24 cellular contexts compared by ENCODE assay signal in the genomic region with DNA sequence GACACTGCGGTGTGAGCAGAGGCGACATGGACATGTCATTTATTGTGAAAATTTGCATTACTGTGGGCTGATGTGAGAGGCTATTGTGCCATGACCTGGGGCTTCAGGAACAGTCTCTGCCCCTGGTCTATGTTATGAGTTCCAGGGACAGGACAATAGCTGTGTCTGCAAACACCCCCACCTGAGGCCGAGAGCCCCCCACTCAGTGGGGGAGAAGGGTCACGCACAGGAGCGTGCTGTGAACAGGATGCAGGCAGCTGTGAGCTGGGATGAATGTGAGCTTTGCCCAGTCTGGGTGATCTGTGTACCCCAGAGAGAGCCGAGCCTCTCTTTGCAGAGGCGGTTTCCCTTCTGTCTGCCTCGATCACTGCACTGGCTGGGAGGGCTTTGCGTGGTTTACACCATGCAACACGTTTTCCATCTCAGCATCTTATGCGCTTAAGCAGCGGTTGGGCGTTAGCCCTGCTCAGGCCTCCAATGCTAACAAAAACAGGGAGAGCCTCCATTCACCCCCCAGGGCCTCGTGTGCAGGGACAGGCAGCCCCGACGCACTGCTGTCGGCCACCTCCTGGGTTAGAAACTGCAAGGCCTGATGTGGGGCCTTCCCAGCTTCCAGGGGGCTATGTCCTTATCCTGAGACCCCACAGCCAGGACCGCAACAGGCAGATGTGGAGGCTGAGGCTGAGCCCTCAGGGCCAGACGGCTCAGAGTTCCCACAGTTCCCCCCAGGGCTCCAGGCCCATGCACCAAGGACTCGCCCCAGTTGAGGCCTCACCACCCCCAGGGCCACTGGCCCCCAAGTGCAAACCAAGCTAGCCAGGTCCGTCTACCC. TPM values are rescaled to one million over a fixed set of nuclear protein-coding genes. Genes with fewer than 3 reads are reported as not detected.
DNase-seq lines count a peak whose midpoint lies in the region; ATAC-seq and TF ChIP-seq lines count a peak whose summit lies in the region.
"Had no signal": no experiment of that assay in that cellular context is flagged by ENCODE, and none has a peak within 500 bp of the region (broad histone marks: within the 10 kb centered on the region; RNA-seq: fewer than 3 reads in every experiment).

No MANE protein-coding gene starts in this region.

- peak overlapping the region; percentile 52 for H3K18ac ChIP-seq in neuronal stem cell (ENCODE audit: low read length)

- no peak overlapping the region for H4K91ac ChIP-seq in neuronal stem cell (ENCODE audit: low read depth, low read length, poor library complexity)

- no peaks in the 10 kb centered on the region for H3K9me3 ChIP-seq in HCT116 (ENCODE audit: control insufficient read depth in 1 of 2, insufficient read depth in 1 of 2, low read depth in 1 of 2, low read length in 2 of 2)
- H3K9me3 ChIP-seq in neuronal stem cell (replicated peaks in 1 of 2; ENCODE audit: control insufficient read depth in 2 of 2, insufficient read depth in 1 of 2, low read depth in 1 of 2, low read length in 2 of 2) = no peaks in the 10 kb centered on the region
- H3K9me3 ChIP-seq: BLaER1 treated with 17β-estradiol and CSF1 and Interleukin-3, amounts not matched to agents 10 nM and 100 nM had no signal

- WGBS in neuronal stem cell (ENCODE audit: extremely low coverage in 2 of 2, insufficient read length in 2 of 2, insufficient replicate concordance in 1 of 2), 2 donors = no CpG with 5 or more reads among the region's 21 CpGs

- no peak overlapping the region for H2BK120ac ChIP-seq in neuronal stem cell (ENCODE audit: low read depth, low read length)

- CTCF ChIA-PET in HCT116 (lab: Charles Lee) = interaction anchor here (2.0 kb wide), 1 partner anchor 128 kb away, joined by 5 read pairs; no protein-coding TSS in a partner anchor

- no peaks in the 10 kb centered on the region for H3K79me1 ChIP-seq in neuronal stem cell (ENCODE audit: low read depth, low read length)

- no peaks in the 10 kb centered on the region for H3K27me3 ChIP-seq in HCT116 (ENCODE audit: insufficient read depth, low read length)
- peaks cover 0 to 48% (median 0%) of the 10 kb centered on the region in 3 experiments for H3K27me3 ChIP-seq in neuronal stem cell (ENCODE audit: control insufficient read depth in 3 of 3, insufficient read depth in 3 of 3, low read depth in 1 of 3, low read length in 3 of 3)
- H3K27me3 ChIP-seq: BLaER1 treated with 17β-estradiol and CSF1 and Interleukin-3, amounts not matched to agents 10 nM and 100 nM had no signal

- no peak overlapping the region for H3K4me3 Mint-ChIP-seq in T-helper 2 cell treated with Interferon-gamma antibody and Interleukin-4, amounts not matched to agents 5 μg/mL and 100 μg/mL, for 36 hours
- no peak overlapping the region for H3K4me3 Mint-ChIP-seq in activated T-helper 17 cell treated with anti-CD3 and anti-CD28 coated beads, Interleukin-2, amount 50 U/mL, for 72 hours
- H3K4me3 Mint-ChIP-seq: CD8-positive, alpha-beta T cell; IgD-negative memory B cell had no signal

- H4K8ac ChIP-seq in neuronal stem cell (ENCODE audit: low read depth, low read length) = no peak overlapping the region

- H3K4me1 Mint-ChIP-seq in T-helper 2 cell treated with Interferon-gamma antibody and Interleukin-4, amounts not matched to agents 5 μg/mL and 100 μg/mL, for 36 hours (ENCODE audit: low read depth) = no peaks in the 10 kb centered on the region
- no peaks in the 10 kb centered on the region for H3K4me1 Mint-ChIP-seq in activated T-helper 17 cell treated with anti-CD3 and anti-CD28 coated beads, Interleukin-2, amount 50 U/mL, for 72 hours

- H3K9ac ChIP-seq in HCT116 (ENCODE audit: low read length) = no peak overlapping the region
- H3K9ac ChIP-seq in neuronal stem cell (ENCODE audit: low read depth, low read length, poor library complexity) = peak overlapping the region; percentile 47

- no peak for ATAC-seq in HCT116
- ATAC-seq in activated T-helper 17 cell treated with anti-CD3 and anti-CD28 coated beads, Interleukin-2, amount 50 U/mL, for 72 hours (replicated peaks) = no peak
- ATAC-seq in HG03565 (IDR thresholded peaks at IDR 0.05; ENCODE audit: unreplicated experiment) = no peak
- ATAC-seq: CD8-positive, alpha-beta T cell had no signal

- TF ChIP-seq CTCF in HCT116 (IDR thresholded peaks at IDR 0.05 in 2 of 3, conservative IDR thresholded peaks at IDR 0.05 in 1 of 3; ENCODE audit: borderline replicate concordance in 1 of 3, insufficient read depth in 1 of 3, low read depth in 2 of 3, low read length in 2 of 3) = no peak

- no peak overlapping the region for H3K4me3 ChIP-seq in HCT116 (replicated peaks in 1 of 2; ENCODE audit: low read depth in 1 of 2, low read length in 2 of 2)
- H3K4me3 ChIP-seq in neuronal stem cell (ENCODE audit: low read length in 2 of 2) = no peak overlapping the region
- H3K4me3 ChIP-seq: BLaER1 treated with 17β-estradiol and CSF1 and Interleukin-3, amounts not matched to agents 10 nM and 100 nM; SK-N-MC had no signal

- no peak overlapping the region for H3K4me2 ChIP-seq in HCT116 (ENCODE audit: low read length)
- H3K4me2 ChIP-seq in neuronal stem cell (ENCODE audit: insufficient read depth, low read length, poor library complexity, severe bottlenecking) = no peak overlapping the region

- intact Hi-C loops in HCT116 (cut with micrococcal nuclease) = no loop called here

- H3K36me3 Mint-ChIP-seq in T-helper 2 cell treated with Interferon-gamma antibody and Interleukin-4, amounts not matched to agents 5 μg/mL and 100 μg/mL, for 36 hours (ENCODE audit: low read depth) = peaks cover 31% of the 10 kb centered on the region
- peaks cover 28% of the 10 kb centered on the region for H3K36me3 Mint-ChIP-seq in activated T-helper 17 cell treated with anti-CD3 and anti-CD28 coated beads, Interleukin-2, amount 50 U/mL, for 72 hours (ENCODE audit: low read depth)
- H3K36me3 Mint-ChIP-seq: CD8-positive, alpha-beta T cell had no signal

- H3K36me3 ChIP-seq in HCT116 (ENCODE audit: control insufficient read depth in 1 of 2, insufficient read depth in 2 of 2, low read length in 2 of 2) = peaks cover 31 to 50% of the 10 kb centered on the region in 2 experiments; a peak in 3 of 4 replicates
- no peaks in the 10 kb centered on the region for H3K36me3 ChIP-seq in neuronal stem cell (replicated peaks in 1 of 2; ENCODE audit: control insufficient read depth in 2 of 2, insufficient read depth in 2 of 2, low read length in 2 of 2)

- RAD21 ChIA-PET in HCT116 (lab: Charles Lee; ENCODE audit: low non-redundant PET in 1 of 2, low total read pairs in 2 of 2, uncharacterized antibody in 2 of 2, unreplicated experiment in 2 of 2) = no interaction called here

- peaks cover 19% of the 10 kb centered on the region; the same call in 1 of the 2 replicates for H3K79me2 ChIP-seq in HCT116 (ENCODE audit: insufficient read depth, low read length)

- H3K27ac ChIP-seq in HCT116 (ENCODE audit: low read depth, low read length) (no peak overlapping the region), neuronal stem cell (replicated peaks; ENCODE audit: low read length) (no peak overlapping the region)
- H3K27ac ChIP-seq: 22Rv1, SK-N-MC had no signal

- H3K23ac ChIP-seq in neuronal stem cell (ENCODE audit: low read depth, low read length, poor library complexity) = peak overlapping the region; percentile 3

- no peak overlapping the region for H3K4ac ChIP-seq in neuronal stem cell (ENCODE audit: low read length)

- no TSS peak for BruUV-seq in HCT116 (replicated peaks; lab: Mats Ljungman, UMichigan)

- H2AFZ ChIP-seq in HCT116 (ENCODE audit: low read depth, low read length, poor library complexity, severe bottlenecking) (no peak overlapping the region), neuronal stem cell (ENCODE audit: low read length) (no peak overlapping the region)

- no peak overlapping the region for H2BK15ac ChIP-seq in neuronal stem cell (ENCODE audit: low read length)

- H3K4me1 ChIP-seq in HCT116 (ENCODE audit: control insufficient read depth in 1 of 2, insufficient read depth in 2 of 2, low read length in 2 of 2) (peaks cover 6 to 24% of the 10 kb centered on the region in 2 experiments; a peak in 2 of 4 replicates), neuronal stem cell (ENCODE audit: control insufficient read depth in 2 of 2, insufficient read depth in 1 of 2, low read depth in 1 of 2, low read length in 2 of 2) (peaks cover 9 to 12% of the 10 kb centered on the region in 2 donors)

- H2AK5ac ChIP-seq in neuronal stem cell (ENCODE audit: low read depth, low read length) = peak overlapping the region; percentile 25

- POLR2A ChIA-PET in HCT116 (lab: Charles Lee) = no interaction called here

- H3K27me3 Mint-ChIP-seq in T-helper 2 cell treated with Interferon-gamma antibody and Interleukin-4, amounts not matched to agents 5 μg/mL and 100 μg/mL, for 36 hours (ENCODE audit: low read depth) = no peaks in the 10 kb centered on the region
- H3K27me3 Mint-ChIP-seq in activated T-helper 17 cell treated with anti-CD3 and anti-CD28 coated beads, Interleukin-2, amount 50 U/mL, for 72 hours = no peaks in the 10 kb centered on the region
- H3K27me3 Mint-ChIP-seq: IgD-negative memory B cell had no signal

- TF ChIP-seq POLR2A in HCT116 (IDR thresholded peaks at IDR 0.05; ENCODE audit: borderline replicate concordance, extremely low read depth, insufficient read depth, insufficient read length) = no peak

- TF ChIP-seq RAD21 in HCT116 (IDR thresholded peaks at IDR 0.05; ENCODE audit: low read depth) = no peak

- no peak for DNase-seq in T-helper 2 cell treated with Interferon-gamma antibody and Interleukin-4, amounts not matched to agents 5 μg/mL and 100 μg/mL, for 36 hours (ENCODE audit: low spot score)
- DNase-seq in T-helper 2 cell (no peak), HCT116 (ENCODE audit: low read depth, low spot score) (no peak), neuronal stem cell (ENCODE audit: low spot score) (no peak), NCI-H1436 (lab: John Stamatoyannopoulos, UW) (no peak), DMS79 (lab: John Stamatoyannopoulos, UW) (no peak)
- DNase-seq: ACHN; CD8-positive, alpha-beta T cell; DMS153; GDM1; H7; Karpas-422; MV-4-11; NCI-H1694 treated with DMSO at 0.1 percent for 48 hours; NCI-H2081 treated with DMSO at 0.1 percent for 48 hours; NCI-H446; SHP77 treated with DMSO at 0.1 percent for 48 hours; SW 1271 had no signal

- H3K9me3 Mint-ChIP-seq in T-helper 2 cell treated with Interferon-gamma antibody and Interleukin-4, amounts not matched to agents 5 μg/mL and 100 μg/mL, for 36 hours = no peaks in the 10 kb centered on the region
- H3K9me3 Mint-ChIP-seq in activated T-helper 17 cell treated with anti-CD3 and anti-CD28 coated beads, Interleukin-2, amount 50 U/mL, for 72 hours = no peaks in the 10 kb centered on the region
- H3K9me3 Mint-ChIP-seq: CD8-positive, alpha-beta T cell; IgD-negative memory B cell had no signal

- peak overlapping the region; percentile 8 for H3K27ac Mint-ChIP-seq in T-helper 2 cell treated with Interferon-gamma antibody and Interleukin-4, amounts not matched to agents 5 μg/mL and 100 μg/mL, for 36 hours
- H3K27ac Mint-ChIP-seq in activated T-helper 17 cell treated with anti-CD3 and anti-CD28 coated beads, Interleukin-2, amount 50 U/mL, for 72 hours = peak overlapping the region; percentile 38
- H3K27ac Mint-ChIP-seq: CD8-positive, alpha-beta T cell; IgD-negative memory B cell had no signal

- peak overlapping the region; percentile 75 for H3K14ac ChIP-seq in neuronal stem cell (ENCODE audit: low read length)

- no peak overlapping the region for H2BK12ac ChIP-seq in neuronal stem cell (ENCODE audit: low read length)

- H4K20me1 ChIP-seq in HCT116 (ENCODE audit: insufficient read depth) = no peaks in the 10 kb centered on the region

- H2BK5ac ChIP-seq in neuronal stem cell (ENCODE audit: low read length) = no peak overlapping the region

- H3K9me2 ChIP-seq in HCT116 (ENCODE audit: insufficient read depth) = no peaks in the 10 kb centered on the region

RNA-seq across cellular contexts. Expression of a gene that starts 21.4 kb away (rescaled TPM):
- 107 TPM for total RNA-seq in HCT116 (2021; ENCODE audit: unreplicated experiment)
- polyA plus RNA-seq in HCT116 (2012) = 119 and 125 TPM in 2 replicates
- total RNA-seq in activated T-helper 17 cell treated with anti-CD3 and anti-CD28 coated beads, Interleukin-2, amount 50 U/mL, for 72 hours = 10 to 100 TPM; 41.1 to 53.6 TPM
- polyA plus RNA-seq in neuronal stem cell (2013, experiment 1 of 2) = 3.5 TPM
- polyA plus RNA-seq in neuronal stem cell (2013, experiment 2 of 2) = 3.9 TPM

RNA-seq across cellular contexts. Expression of a gene that starts 44.9 kb away (rescaled TPM):
- total RNA-seq in HCT116 (2021; ENCODE audit: unreplicated experiment) = 187 TPM
- polyA plus RNA-seq in HCT116 (2012) = 139 and 172 TPM in 2 replicates
- not detected for total RNA-seq in activated T-helper 17 cell treated with anti-CD3 and anti-CD28 coated beads, Interleukin-2, amount 50 U/mL, for 72 hours
- polyA plus RNA-seq in neuronal stem cell (2013, experiment 1 of 2) = 0.28 TPM
- 0.21 TPM for polyA plus RNA-seq in neuronal stem cell (2013, experiment 2 of 2)
- total RNA-seq: CD8-positive, alpha-beta T cell had no signal
- polyA plus RNA-seq: IgD-negative memory B cell had no signal

Comparison
In these comparisons a context has a peak if more than half of its experiments do, and no peak if none do; other contexts are left out.
1. RNA of a gene that starts 44.9 kb away (total RNA-seq): 187 TPM in HCT116 (single experiment); not detected in activated T-helper 17 cell treated with anti-CD3 and anti-CD28 coated beads, Interleukin-2, amount 50 U/mL, for 72 hours; every median in the first group is over 100 times any median in the second.